Comparison of ENCODE assay signal across 28 cellular contexts in genomic region chr12:115208098-115208497, GRCh38.
"Had no signal": no experiment of that assay in that cellular context is flagged by ENCODE, and none has a peak within 500 bp of the region (broad histone marks: within the 10 kb centered on the region; RNA-seq: fewer than 3 reads in every experiment).

No MANE protein-coding gene starts in this region.

- H3K27ac ChIP-seq: breast epithelium, PC-9 had no signal

- H3K36me3 Mint-ChIP-seq: activated naive CD4-positive, alpha-beta T cell treated with anti-CD3 and anti-CD28 coated beads, Interleukin-2, amount 50 U/mL, for 24 hours; T-cell had no signal

- ATAC-seq: activated CD4-positive, CD25-positive, alpha-beta regulatory T cell treated with anti-CD3 and anti-CD28 coated beads, Interleukin-2, amount 50 U/mL, for 24 hours; activated CD8-positive, alpha-beta T cell treated with anti-CD3 and anti-CD28 coated beads, Interleukin-2, amount 10 ng/mL, durations not matched to agents 7 days and 5 days; T-cell had no signal

- H3K27me3 ChIP-seq: breast epithelium had no signal

- H3K27ac Mint-ChIP-seq: activated CD8-positive, alpha-beta T cell treated with anti-CD3 and anti-CD28 coated beads, Interleukin-2, amount 10 ng/mL, durations not matched to agents 7 days and 5 days; activated T-helper 1 cell treated with anti-CD3 and anti-CD28 coated beads, Interleukin-12 subunit alpha, Interleukin-12 subunit beta, Interleukin-2, Interleukin-4 antibody, amounts not matched to agents 30 ng/mL and 10 ng/mL and 1 ng/mL, durations not matched to agents 14 hours and 24 hours and 36 hours; T-cell had no signal

- H3K4me3 Mint-ChIP-seq: activated CD8-positive, alpha-beta T cell treated with anti-CD3 and anti-CD28 coated beads, Interleukin-2, amount 10 ng/mL, durations not matched to agents 7 days and 5 days; activated naive CD4-positive, alpha-beta T cell treated with anti-CD3 and anti-CD28 coated beads, Interleukin-2, amount 50 U/mL, for 24 hours; activated T-helper 1 cell treated with anti-CD3 and anti-CD28 coated beads, Interleukin-12 subunit alpha, Interleukin-12 subunit beta, Interleukin-2, Interleukin-4 antibody, amounts not matched to agents 30 ng/mL and 10 ng/mL and 1 ng/mL, durations not matched to agents 14 hours and 24 hours and 36 hours; T-cell had no signal

- H3K4me1 ChIP-seq: breast epithelium had no signal

- H3K9me3 ChIP-seq: breast epithelium had no signal

- H2AFZ ChIP-seq: PC-9 had no signal

- H3K36me3 ChIP-seq: breast epithelium had no signal

- H3K27me3 Mint-ChIP-seq: T-cell had no signal

- H3K4me3 ChIP-seq: breast epithelium, PC-9 had no signal

- DNase-seq: activated CD4-positive, alpha-beta T cell treated with anti-CD3 and anti-CD28 coated beads for 4 hours; activated CD4-positive, alpha-beta T cell treated with anti-CD3 and anti-CD28 coated beads, Interleukin-2, amount 50 U/mL, for 4 hours; activated CD8-positive, alpha-beta memory T cell treated with anti-CD3 and anti-CD28 coated beads, Interleukin-2, amount 50 U/mL, for 48 hours; activated CD8-positive, alpha-beta T cell treated with anti-CD3 and anti-CD28 coated beads, Interleukin-2, amount 10 ng/mL, durations not matched to agents 7 days and 5 days; activated effector memory CD4-positive, alpha-beta T cell treated with Interleukin-2 at 50 U/mL for 16 hours; activated naive CD4-positive, alpha-beta T cell; activated T-cell treated with anti-CD3 and anti-CD28 coated beads, Interleukin-2, amount 50 U/mL, for 1 hour; aorta; central memory CD4-positive, alpha-beta T cell; KBM-7; MV-4-11; NCI-H1092 treated with DMSO at 0.1 percent for 48 hours; NCI-H1417 treated with DMSO at 0.1 percent for 48 hours; NCI-H1694; NCI-H2029; NCI-H2107; NCI-H2171 treated with DMSO at 0.1 percent for 48 hours; NCI-H226; NCI-H82; PC-9; SIG-M5; T-cell; T-helper 2 cell; T1000 had no signal

- H3K4me2 ChIP-seq: PC-9 had no signal

- H3K4me1 Mint-ChIP-seq: activated naive CD4-positive, alpha-beta T cell treated with anti-CD3 and anti-CD28 coated beads, Interleukin-2, amount 50 U/mL, for 24 hours; T-cell had no signal
